8 cellular contexts compared by ENCODE assay signal in genomic region chr5:181222630-181223040, GRCh38. TPM values are rescaled to one million over a fixed set of nuclear protein-coding genes. Genes with fewer than 3 reads are reported as not detected.
DNase-seq lines count a peak whose midpoint lies in the region; ATAC-seq and TF ChIP-seq lines count a peak whose summit lies in the region.

No MANE protein-coding gene starts in this region.

- no peaks in the 10 kb centered on the region for H3K9me2 ChIP-seq in Karpas-422 (replicated peaks; ENCODE audit: insufficient read depth, low read length)

- H3K4me1 ChIP-seq in Karpas-422 (ENCODE audit: low read length), result peaks cover 48% of the 10 kb centered on the region
- peaks cover 22 to 24% of the 10 kb centered on the region in 2 donors for H3K4me1 ChIP-seq in naive thymus-derived CD4-positive, alpha-beta T cell (ENCODE audit: control insufficient read depth in 2 of 2, insufficient read depth in 2 of 2, low read length in 2 of 2)

- peak overlapping the region; percentile 90 for H3K4me3 Mint-ChIP-seq in Calu3 (ENCODE audit: low read depth, unreplicated experiment)
- peak overlapping the region; percentile 82 for H3K4me3 Mint-ChIP-seq in dendritic cell treated with granulocyte-macrophage colony-stimulating factor and Interleukin-4, amounts not matched to agents 40 ng/mL and 50 ng/mL, for 4 days
- H3K4me3 Mint-ChIP-seq in naive thymus-derived CD4-positive, alpha-beta T cell, result peak overlapping the region; percentile 89 to 100 (median 98)

- no peaks in the 10 kb centered on the region for H3K9me3 Mint-ChIP-seq in Calu3 (ENCODE audit: low read depth, unreplicated experiment)
- H3K9me3 Mint-ChIP-seq in dendritic cell treated with granulocyte-macrophage colony-stimulating factor and Interleukin-4, amounts not matched to agents 40 ng/mL and 50 ng/mL, for 4 days, result no peaks in the 10 kb centered on the region
- H3K9me3 Mint-ChIP-seq in naive thymus-derived CD4-positive, alpha-beta T cell, result peaks cover 0 to 43% (median 0%) of the 10 kb centered on the region in 11 donors

- DNase-seq in Calu3 (no peak), Karpas-422 (no peak), CD1c-positive myeloid dendritic cell (ENCODE audit: extremely low spot score) (no peak), GOT3 (lab: John Stamatoyannopoulos, UW) (no peak), iPS-NIHi7 (ENCODE audit: extremely low spot score) (no peak)
- no peak for DNase-seq in naive thymus-derived CD4-positive, alpha-beta T cell
- no peak for DNase-seq in activated CD4-positive, alpha-beta T cell treated with anti-CD3 and anti-CD28 coated beads for 4 hours

- CTCF ChIA-PET in Calu3 (lab: Charles Lee), result interaction anchor here (0.6 to 1.3 kb wide), 3 partner anchors 15 to 40 kb away, joined by 5 to 6 read pairs (median 6); no protein-coding TSS in a partner anchor
- CTCF ChIA-PET in naive thymus-derived CD4-positive, alpha-beta T cell (lab: Charles Lee), result interaction anchor here (0.8 to 2.8 kb wide), 4 partner anchors 16 to 38 kb away, joined by 4 to 23 read pairs (median 8); partner anchors contain the start of gene TRIM52

- H4K20me1 ChIP-seq in Karpas-422 (ENCODE audit: insufficient read depth, low read depth, low read length), result no peaks in the 10 kb centered on the region

- peak overlapping the region; percentile 99 for H3K27ac Mint-ChIP-seq in Calu3 (ENCODE audit: unreplicated experiment)
- H3K27ac Mint-ChIP-seq in dendritic cell treated with granulocyte-macrophage colony-stimulating factor and Interleukin-4, amounts not matched to agents 40 ng/mL and 50 ng/mL, for 4 days, result peak overlapping the region; percentile 93
- H3K27ac Mint-ChIP-seq in naive thymus-derived CD4-positive, alpha-beta T cell, result peak overlapping the region; percentile 98 to 100 (median 100)

- H2AFZ ChIP-seq in Karpas-422 (ENCODE audit: low read length), result no peak overlapping the region

- ATAC-seq in naive thymus-derived CD4-positive, alpha-beta T cell, result no peak

- H3K4me2 ChIP-seq in Karpas-422 (ENCODE audit: low read depth, low read length, poor library complexity, severe bottlenecking), result peak overlapping the region; percentile 98

- H3K27me3 ChIP-seq in Karpas-422 (ENCODE audit: low read length), result no peaks in the 10 kb centered on the region
- no peaks in the 10 kb centered on the region for H3K27me3 ChIP-seq in naive thymus-derived CD4-positive, alpha-beta T cell (ENCODE audit: control insufficient read depth in 2 of 2, insufficient read depth in 2 of 2, low read length in 2 of 2)

- H3K36me3 ChIP-seq in Karpas-422 (ENCODE audit: insufficient read depth, low read length), result peaks cover 3% of the 10 kb centered on the region; the same call in 1 of the 2 replicates
- peaks cover 0 to 12% (median 0%) of the 10 kb centered on the region in 3 experiments for H3K36me3 ChIP-seq in naive thymus-derived CD4-positive, alpha-beta T cell (ENCODE audit: control insufficient read depth in 2 of 3, insufficient read depth in 3 of 3, low read length in 3 of 3)

- intact Hi-C loops in Calu3 (cut with micrococcal nuclease; ENCODE audit: unreplicated experiment), result loop anchor here (1.0 to 2.0 kb wide), 2 partner anchors 22 to 34 kb away; no protein-coding TSS in a partner anchor
- intact Hi-C loops in dendritic cell treated with granulocyte-macrophage colony-stimulating factor and Interleukin-4, amounts not matched to agents 40 ng/mL and 50 ng/mL, for 4 days (cut with micrococcal nuclease), result loop anchor here (1.0 to 5.0 kb wide), 4 partner anchors 16 to 40 kb away; partner anchors contain the start of gene TRIM52
- intact Hi-C loops in naive thymus-derived CD4-positive, alpha-beta T cell (cut with micrococcal nuclease), result loop anchor here (1.0 to 10.0 kb wide), 14 partner anchors 15 to 1402 kb away; partner anchors contain the start of genes TRIM52 (in 2 of the 2), ZFP62 (in 2 of the 2), MGAT1 (in 1 of the 2) and RACK1 (in 1 of the 2)

- peaks cover 36% of the 10 kb centered on the region for H3K79me2 ChIP-seq in Karpas-422 (ENCODE audit: low read length)

- POLR2A ChIA-PET in naive thymus-derived CD4-positive, alpha-beta T cell (lab: Charles Lee), result interaction anchor here (1.0 to 14.6 kb wide), 16 partner anchors 9 to 416 kb away, joined by 3 to 241 read pairs (median 8); partner anchors contain the start of genes RACK1, TRIM52 and TRIM7

- H3K4me3 ChIP-seq in Karpas-422 (ENCODE audit: low read length), result peak overlapping the region; percentile 96
- H3K4me3 ChIP-seq in naive thymus-derived CD4-positive, alpha-beta T cell (ENCODE audit: low read length), result peak overlapping the region; percentile 90

- H3K4me1 Mint-ChIP-seq in Calu3 (ENCODE audit: low read depth, unreplicated experiment), result peaks cover 48% of the 10 kb centered on the region
- H3K4me1 Mint-ChIP-seq in dendritic cell treated with granulocyte-macrophage colony-stimulating factor and Interleukin-4, amounts not matched to agents 40 ng/mL and 50 ng/mL, for 4 days (ENCODE audit: low read depth), result peaks cover 52% of the 10 kb centered on the region
- peaks cover 15 to 79% (median 58%) of the 10 kb centered on the region in 7 donors for H3K4me1 Mint-ChIP-seq in naive thymus-derived CD4-positive, alpha-beta T cell

- H3K27ac ChIP-seq in Karpas-422 (ENCODE audit: low read length), result peak overlapping the region; percentile 96
- peak overlapping the region; percentile 95 for H3K27ac ChIP-seq in naive thymus-derived CD4-positive, alpha-beta T cell (ENCODE audit: low read depth, low read length)

- H3K9me3 ChIP-seq in Karpas-422 (ENCODE audit: low read length), result no peaks in the 10 kb centered on the region
- no peaks in the 10 kb centered on the region for H3K9me3 ChIP-seq in naive thymus-derived CD4-positive, alpha-beta T cell (ENCODE audit: control insufficient read depth in 2 of 3, low read length in 3 of 3)

- peaks cover 68% of the 10 kb centered on the region for H3K36me3 Mint-ChIP-seq in Calu3 (ENCODE audit: insufficient read depth, unreplicated experiment)
- H3K36me3 Mint-ChIP-seq in dendritic cell treated with granulocyte-macrophage colony-stimulating factor and Interleukin-4, amounts not matched to agents 40 ng/mL and 50 ng/mL, for 4 days (ENCODE audit: low read depth), result peaks cover 21% of the 10 kb centered on the region
- H3K36me3 Mint-ChIP-seq in naive thymus-derived CD4-positive, alpha-beta T cell, result peaks cover 0 to 18% (median 0%) of the 10 kb centered on the region in 5 donors

- no peak for TF ChIP-seq CTCF in Calu3 (IDR thresholded peaks at IDR 0.05; ENCODE audit: unreplicated experiment)

- BruUV-seq in Calu3 (replicated peaks; lab: Mats Ljungman, UMichigan), result no TSS peak

- H3K9ac ChIP-seq in Karpas-422 (ENCODE audit: low read length), result peak overlapping the region; percentile 86

- no peaks in the 10 kb centered on the region for H3K27me3 Mint-ChIP-seq in Calu3 (ENCODE audit: unreplicated experiment)
- H3K27me3 Mint-ChIP-seq in dendritic cell treated with granulocyte-macrophage colony-stimulating factor and Interleukin-4, amounts not matched to agents 40 ng/mL and 50 ng/mL, for 4 days, result peaks cover 5% of the 10 kb centered on the region
- peaks cover 0 to 12% (median 0%) of the 10 kb centered on the region in 5 donors for H3K27me3 Mint-ChIP-seq in naive thymus-derived CD4-positive, alpha-beta T cell

RNA-seq across cellular contexts. Expression of gene TRIM41, which starts 0.4 kb away (rescaled TPM):
- total RNA-seq in Calu3 (2022), result 33.5 and 34.2 TPM in 2 replicates
- total RNA-seq in Karpas-422 (2014; rRNA removed; shearing (Covaris generic); ENCODE audit: low replicate concordance), result 23.6 and 46.2 TPM in 2 replicates
- 10 to 100 TPM; 27.3 to 36.5 (median 32.6) TPM for total RNA-seq in naive thymus-derived CD4-positive, alpha-beta T cell
- polyA plus RNA-seq in naive thymus-derived CD4-positive, alpha-beta T cell, result 1 to 10 TPM in 1 of 2 donors, under 1 TPM in 1; 0.72 to 1.1 TPM

RNA-seq across cellular contexts. Expression of gene TRIM7, which starts 17.6 kb away (rescaled TPM):
- total RNA-seq in Calu3 (2022), result 1.8 and 2.4 TPM in 2 replicates
- total RNA-seq in Karpas-422 (2014; rRNA removed; shearing (Covaris generic); ENCODE audit: low replicate concordance), result 2.0 TPM in 1 of 2 replicates, not detected in the other
- total RNA-seq in naive thymus-derived CD4-positive, alpha-beta T cell, result 1 to 10 TPM; 1.1 to 6.1 (median 3.6) TPM
- polyA plus RNA-seq in naive thymus-derived CD4-positive, alpha-beta T cell, result under 1 TPM in 1 of 2 donors, not detected in 1; 0.28 TPM

RNA-seq across cellular contexts. Expression of gene RACK1, which starts 21.1 kb away (rescaled TPM):
- total RNA-seq in Calu3 (2022), result 1,679 and 1,946 TPM in 2 replicates
- total RNA-seq in Karpas-422 (2014; rRNA removed; shearing (Covaris generic); ENCODE audit: low replicate concordance), result 7,026 and 7,196 TPM in 2 replicates
- total RNA-seq in naive thymus-derived CD4-positive, alpha-beta T cell, result 1,000 to 10,000 TPM; 1,703 to 2,739 (median 2,322) TPM
- polyA plus RNA-seq in naive thymus-derived CD4-positive, alpha-beta T cell, result 1,000 to 10,000 TPM; 2,748 to 2,829 TPM

RNA-seq across cellular contexts. Expression of gene TRIM52, which starts 38.3 kb away (rescaled TPM):
- 14.8 and 14.9 TPM in 2 replicates for total RNA-seq in Calu3 (2022)
- total RNA-seq in Karpas-422 (2014; rRNA removed; shearing (Covaris generic); ENCODE audit: low replicate concordance), result 18.7 and 21.8 TPM in 2 replicates
- 10 to 100 TPM; 31.4 to 71.6 (median 35.7) TPM for total RNA-seq in naive thymus-derived CD4-positive, alpha-beta T cell
- 10 to 100 TPM; 39.2 to 50.5 TPM for polyA plus RNA-seq in naive thymus-derived CD4-positive, alpha-beta T cell
